Comparison of ENCODE assay signal across 1 cellular context in the genomic region with DNA sequence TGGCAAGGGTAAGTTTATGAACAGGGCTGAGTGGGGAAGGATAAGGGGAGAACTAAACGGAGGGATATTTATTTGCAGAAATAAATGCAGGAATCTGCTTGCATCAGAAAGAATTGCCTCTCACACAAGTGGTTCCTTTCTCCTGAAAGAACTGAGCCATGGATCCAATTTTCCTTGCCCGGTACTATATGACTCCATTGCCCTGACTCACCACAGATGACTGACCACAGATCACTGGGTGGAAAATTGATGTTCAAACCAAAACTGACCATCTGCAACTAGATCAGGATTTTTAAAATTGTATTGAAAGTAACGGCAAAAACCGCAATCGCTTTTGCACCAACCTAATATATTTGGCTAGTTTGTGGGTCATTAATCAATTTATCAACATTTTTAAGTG.
TF ChIP-seq lines count a peak whose summit lies in the region.

No MANE protein-coding gene starts in this region.

TF ChIP-seq in IMR-90, 13 proteins besides CTCF, POLR2A, EP300 and RAD21 (continued from another document):
- TF ChIP-seq SMC3 (IDR thresholded peaks at IDR 0.05; ENCODE audit: low read depth, low read length), result no peak
- no peak for TF ChIP-seq NFE2L2 (IDR thresholded peaks at IDR 0.05; ENCODE audit: low read depth, low read length)
- TF ChIP-seq MAFK (IDR thresholded peaks at IDR 0.05; ENCODE audit: low read depth, low read length), result no peak
- no peak for TF ChIP-seq MXI1 (IDR thresholded peaks at IDR 0.05; ENCODE audit: borderline replicate concordance, low read depth, low read length)
- TF ChIP-seq MAZ (IDR thresholded peaks at IDR 0.05; ENCODE audit: borderline replicate concordance, low read depth, low read length), result no peak
- TF ChIP-seq CEBPB (IDR thresholded peaks at IDR 0.05; ENCODE audit: low read depth, low read length), result no peak
- TF ChIP-seq CHD1 (IDR thresholded peaks at IDR 0.05; ENCODE audit: low read depth, low read length), result no peak
- no peak for TF ChIP-seq FOS (IDR thresholded peaks at IDR 0.05; ENCODE audit: low read depth, low read length)
- TF ChIP-seq BHLHE40 (IDR thresholded peaks at IDR 0.05; ENCODE audit: low read depth, low read length), result no peak
- no peak for TF ChIP-seq RCOR1 (IDR thresholded peaks at IDR 0.05; ENCODE audit: insufficient replicate concordance, low read length)
- TF ChIP-seq, protein P1, sequence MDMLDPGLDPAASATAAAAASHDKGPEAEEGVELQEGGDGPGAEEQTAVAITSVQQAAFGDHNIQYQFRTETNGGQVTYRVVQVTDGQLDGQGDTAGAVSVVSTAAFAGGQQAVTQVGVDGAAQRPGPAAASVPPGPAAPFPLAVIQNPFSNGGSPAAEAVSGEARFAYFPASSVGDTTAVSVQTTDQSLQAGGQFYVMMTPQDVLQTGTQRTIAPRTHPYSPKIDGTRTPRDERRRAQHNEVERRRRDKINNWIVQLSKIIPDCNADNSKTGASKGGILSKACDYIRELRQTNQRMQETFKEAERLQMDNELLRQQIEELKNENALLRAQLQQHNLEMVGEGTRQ (IDR thresholded peaks at IDR 0.05; ENCODE audit: low read depth, low read length), result no peak
